ENCODE assay signal across 11 cellular contexts in the genomic region with DNA sequence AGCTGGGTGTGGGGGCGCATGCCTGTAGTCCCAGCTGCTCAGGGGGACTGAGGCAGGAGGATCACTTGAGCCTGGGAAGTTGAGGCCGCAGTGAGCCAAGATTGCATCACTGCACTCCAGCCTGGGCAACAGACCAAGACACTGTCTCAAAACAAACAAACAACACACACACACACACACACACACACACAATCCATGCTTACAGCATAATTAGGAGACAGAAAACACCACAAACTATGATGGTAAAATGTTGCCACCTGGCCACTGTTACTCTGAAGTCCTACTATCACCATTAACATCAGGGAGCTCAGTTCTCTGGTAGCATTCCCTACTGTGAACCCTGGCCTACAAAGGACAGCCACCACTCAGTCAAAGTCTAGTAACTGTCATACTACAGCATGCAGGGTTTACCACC. TPM values are rescaled to one million over a fixed set of nuclear protein-coding genes. Genes with fewer than 3 reads are reported as not detected.
DNase-seq lines count a peak whose midpoint lies in the region; ATAC-seq, FAIRE-seq and TF ChIP-seq lines count a peak whose summit lies in the region.
"Had no signal": no experiment of that assay in that cellular context is flagged by ENCODE, and none has a peak within 500 bp of the region (broad histone marks: within the 10 kb centered on the region; RNA-seq: fewer than 3 reads in every experiment).

No MANE protein-coding gene starts in this region.

- H3K36me3 ChIP-seq in SJSA1 (peaks cover 3% of the 10 kb centered on the region; the same call in 1 of the 2 replicates), pancreas (peaks cover 0 to 9% (median 0%) of the 10 kb centered on the region in 3 donors)

- no peak for TF ChIP-seq CTCF in fibroblast of the aortic adventitia (IDR thresholded peaks at IDR 0.05; ENCODE audit: insufficient read depth, low read length)
- no peak for TF ChIP-seq CTCF in pancreas (IDR thresholded peaks at IDR 0.05)
- TF ChIP-seq CTCF in D721Med (IDR thresholded peaks at IDR 0.05; ENCODE audit: insufficient read depth, missing control alignments): no peak

- H3K27ac ChIP-seq in SJSA1 (peak overlapping the region; percentile 42), pancreas (peak overlapping the region in 2 of 4 donors; percentile 67 to 76)

- WGBS in pancreas, 2 donors: 16 to 21% methylated on average over 2 of the region's 2 CpGs

- FAIRE-seq in pancreas (lab: Jason Lieb, UNC): no peak
- no peak for FAIRE-seq in D721Med (lab: Jason Lieb, UNC)

- DNase-seq in DMS79 treated with DMSO at 0.1 percent for 48 hours (lab: John Stamatoyannopoulos, UW) (peak; percentile 57), SJSA1 (ENCODE audit: low read depth in 1 of 2, low spot score in 2 of 2) (peak in 1 of 2 experiments; percentile 33), fibroblast of the aortic adventitia (ENCODE audit: low read depth) (peak; percentile 82), pancreas (peak in 4 of 6 donors; percentile 39 to 69 (median 56)), D721Med (ENCODE audit: insufficient read length, low spot score) (no peak)
- no peak for DNase-seq in stimulated activated naive CD4-positive, alpha-beta T cell (lab: John Stamatoyannopoulos, UW)
- DNase-seq: activated T-cell treated with anti-CD3 and anti-CD28 coated beads, Interleukin-2, amount 50 U/mL, for 4 hours; naive thymus-derived CD8-positive, alpha-beta T cell; T-helper 17 cell had no signal

- H3K4me3 ChIP-seq in SJSA1 (no peak overlapping the region), fibroblast of the aortic adventitia (ENCODE audit: low read depth, low read length) (no peak overlapping the region), pancreas (no peak overlapping the region)

- ATAC-seq in pancreas (peak; percentile 78 to 85 (median 83)), GM21360 (IDR thresholded peaks at IDR 0.05; ENCODE audit: unreplicated experiment) (no peak), GM18517 (IDR thresholded peaks at IDR 0.05; ENCODE audit: unreplicated experiment) (no peak)
- ATAC-seq: activated T-cell treated with anti-CD3 and anti-CD28 coated beads, Interleukin-2, amount 50 U/mL, for 4 hours; naive thymus-derived CD8-positive, alpha-beta T cell; T-helper 17 cell had no signal

- H3K4me1 ChIP-seq in SJSA1 (replicated peaks): peaks cover 13% of the 10 kb centered on the region
- H3K4me1 ChIP-seq in pancreas: no peaks in the 10 kb centered on the region

- H3K27me3 ChIP-seq in SJSA1 (replicated peaks) (no peaks in the 10 kb centered on the region), pancreas (no peaks in the 10 kb centered on the region)

- H3K9me3 ChIP-seq in SJSA1 (replicated peaks) (no peaks in the 10 kb centered on the region), pancreas (no peaks in the 10 kb centered on the region)

- intact Hi-C loops in pancreas (cut with DNase I): no loop called here

RNA-seq across cellular contexts. Expression of a gene that starts 18.3 kb away (rescaled TPM):
- 25.5 and 56.1 TPM in 2 replicates for total RNA-seq in SJSA1 (2014; rRNA removed; shearing (Covaris generic))
- total RNA-seq in fibroblast of the aortic adventitia (ENCODE audit: low replicate concordance): 33.2 and 55.0 TPM in 2 replicates
- total RNA-seq in pancreas: 10 to 100 TPM; 21.0 to 32.8 (median 25.1) TPM
- 10 to 100 TPM; 54.6 to 89.4 TPM for polyA plus RNA-seq in pancreas

RNA-seq across cellular contexts. Expression of a gene that starts 36.9 kb away (rescaled TPM):
- not detected in 2 replicates for total RNA-seq in SJSA1 (2014; rRNA removed; shearing (Covaris generic))
- total RNA-seq in fibroblast of the aortic adventitia (ENCODE audit: low replicate concordance) (not detected in 2 replicates), pancreas (not detected)
- under 1 TPM in 1 of 2 donors, not detected in 1; 0.16 TPM for polyA plus RNA-seq in pancreas
- total RNA-seq: activated T-cell treated with anti-CD3 and anti-CD28 coated beads, Interleukin-2, amount 50 U/mL, for 4 hours; naive thymus-derived CD8-positive, alpha-beta T cell; T-helper 17 cell had no signal
- polyA plus RNA-seq: naive thymus-derived CD8-positive, alpha-beta T cell had no signal

RNA-seq across cellular contexts. Expression of a gene that starts 48.7 kb away (rescaled TPM):
- total RNA-seq in SJSA1 (2014; rRNA removed; shearing (Covaris generic)): 0.13 TPM in 1 of 2 replicates, not detected in the other
- total RNA-seq in fibroblast of the aortic adventitia (ENCODE audit: low replicate concordance) (3.3 and 4.7 TPM in 2 replicates), pancreas (1 to 10 TPM in 5 of 6 donors, under 1 TPM in 1; 0.75 to 6.1 (median 1.9) TPM)
- 100 to 1,000 TPM in 1 of 2 donors, 10 to 100 TPM in 1; 12.6 to 101 TPM for polyA plus RNA-seq in pancreas
- total RNA-seq: naive thymus-derived CD8-positive, alpha-beta T cell; T-helper 17 cell had no signal
- polyA plus RNA-seq: naive thymus-derived CD8-positive, alpha-beta T cell had no signal

Comparison
In these comparisons a context has a peak if more than half of its experiments do, and no peak if none do; other contexts are left out.
1. DNase-seq: peak in DMS79 treated with DMSO at 0.1 percent for 48 hours (single experiment), fibroblast of the aortic adventitia (single experiment) and pancreas (4 of 6); none in stimulated activated naive CD4-positive, alpha-beta T cell (0 of 6) and D721Med (single experiment).
2. ATAC-seq: peak in pancreas (4 of 4); none in GM21360 (single experiment) and GM18517 (single experiment).